9 cellular contexts compared by ENCODE assay signal in genomic region chr17:77464988-77465357, GRCh38.
A peak's percentile ranks its signal among the peaks of the same experiment; 100 is the strongest.
DNase-seq lines count a peak whose midpoint lies in the region; ATAC-seq and TF ChIP-seq lines count a peak whose summit lies in the region.
"Had no signal": no experiment of that assay in that cellular context is flagged by ENCODE, and none has a peak within 500 bp of the region (broad histone marks: within the 10 kb centered on the region; RNA-seq: fewer than 3 reads in every experiment).

No MANE protein-coding gene starts in this region.

- peak overlapping the region; percentile 51 for H3K27ac Mint-ChIP-seq in Caco-2 (ENCODE audit: unreplicated experiment)
- peak overlapping the region; percentile 92 for H3K27ac Mint-ChIP-seq in central memory CD8-positive, alpha-beta T cell (ENCODE audit: low read depth)
- peak overlapping the region; percentile 96 for H3K27ac Mint-ChIP-seq in nephron progenitor cell

- H3K9me3 ChIP-seq in Caco-2: no peaks in the 10 kb centered on the region

- H3K27me3 Mint-ChIP-seq in Caco-2 (ENCODE audit: insufficient read depth, unreplicated experiment) (no peaks in the 10 kb centered on the region), nephron progenitor cell (ENCODE audit: low read depth, poor library complexity) (peaks cover 5% of the 10 kb centered on the region)
- H3K27me3 Mint-ChIP-seq in central memory CD8-positive, alpha-beta T cell: no peaks in the 10 kb centered on the region

- H3K4me3 ChIP-seq in Caco-2 (ENCODE audit: low read depth, low read length): no peak overlapping the region
- peak overlapping the region; percentile 44 for H3K4me3 ChIP-seq in Jurkat, Clone E6-1 (ENCODE audit: low read length)

- CTCF ChIA-PET in Caco-2 (lab: Charles Lee): interaction anchor here (0.8 kb wide), 1 partner anchor 82 kb away, joined by 4 read pairs; no protein-coding TSS in a partner anchor

- TF ChIP-seq CTCF in Caco-2 (IDR thresholded peaks at IDR 0.05; ENCODE audit: insufficient read depth in 1 of 2, low read depth in 1 of 2, low read length in 1 of 2, severe bottlenecking in 1 of 2, unreplicated experiment in 1 of 2): no peak
- no peak for TF ChIP-seq CTCF in nephron progenitor cell (IDR thresholded peaks at IDR 0.05)

- POLR2A ChIA-PET in Caco-2 (lab: Charles Lee): no interaction called here

- H3K4me1 ChIP-seq in Caco-2: peaks cover 23% of the 10 kb centered on the region

- no peak for ATAC-seq in central memory CD8-positive, alpha-beta T cell (replicated peaks; ENCODE audit: extremely low read depth, poor library complexity, severe bottlenecking)
- ATAC-seq in HG03460 (IDR thresholded peaks at IDR 0.05; ENCODE audit: unreplicated experiment) (no peak), GM18867 (IDR thresholded peaks at IDR 0.05; ENCODE audit: unreplicated experiment) (no peak)

- no peak for DNase-seq in Caco-2
- DNase-seq in Jurkat, Clone E6-1 (ENCODE audit: low read depth, low spot score): no peak
- DNase-seq in central memory CD8-positive, alpha-beta T cell (ENCODE audit: low spot score in 2 of 2): no peak
- no peak for DNase-seq in nephron progenitor cell
- no peak for DNase-seq in NCI-H524 (lab: John Stamatoyannopoulos, UW)
- DNase-seq in NCI-H2227 treated with DMSO at 0.1 percent for 48 hours (lab: John Stamatoyannopoulos, UW): no peak
- DNase-seq: amniotic stem cell had no signal

- H3K4me1 Mint-ChIP-seq in Caco-2 (ENCODE audit: low read depth, unreplicated experiment) (peaks cover 32% of the 10 kb centered on the region), nephron progenitor cell (peaks cover 84% of the 10 kb centered on the region)
- peaks cover 75% of the 10 kb centered on the region for H3K4me1 Mint-ChIP-seq in central memory CD8-positive, alpha-beta T cell

- H3K9me3 Mint-ChIP-seq in Caco-2 (ENCODE audit: unreplicated experiment): peaks cover 1% of the 10 kb centered on the region
- no peaks in the 10 kb centered on the region for H3K9me3 Mint-ChIP-seq in central memory CD8-positive, alpha-beta T cell
- peaks cover 3% of the 10 kb centered on the region for H3K9me3 Mint-ChIP-seq in nephron progenitor cell

- no peaks in the 10 kb centered on the region for H3K27me3 ChIP-seq in Caco-2 (replicated peaks; ENCODE audit: control insufficient read depth, insufficient read depth, low read length)

- BruUV-seq in Caco-2 (replicated peaks; lab: Mats Ljungman, UMichigan): no TSS peak

- H3K4me3 Mint-ChIP-seq in Caco-2 (ENCODE audit: unreplicated experiment): no peak overlapping the region
- peak overlapping the region; percentile 79 for H3K4me3 Mint-ChIP-seq in central memory CD8-positive, alpha-beta T cell
- H3K4me3 Mint-ChIP-seq in nephron progenitor cell: peak overlapping the region; percentile 74

- no peaks in the 10 kb centered on the region; the same call in 1 of the 2 replicates for H3K36me3 ChIP-seq in Caco-2 (ENCODE audit: control insufficient read depth, insufficient read depth, low read length)

- H3K36me3 Mint-ChIP-seq in Caco-2 (ENCODE audit: insufficient read depth, unreplicated experiment): peaks cover 65% of the 10 kb centered on the region
- H3K36me3 Mint-ChIP-seq in central memory CD8-positive, alpha-beta T cell (ENCODE audit: insufficient read depth): peaks cover 39% of the 10 kb centered on the region
- peaks cover 31% of the 10 kb centered on the region for H3K36me3 Mint-ChIP-seq in nephron progenitor cell (ENCODE audit: low read depth)

- intact Hi-C loops in Caco-2 (cut with micrococcal nuclease; ENCODE audit: unreplicated experiment): no loop called here
